13 cellular contexts compared by ENCODE assay signal in genomic region chr11:6388747-6389146, GRCh38. TPM values are rescaled to one million over a fixed set of nuclear protein-coding genes. Genes with fewer than 3 reads are reported as not detected.
A peak's percentile ranks its signal among the peaks of the same experiment; 100 is the strongest.
DNase-seq lines count a peak whose midpoint lies in the region; ATAC-seq and TF ChIP-seq lines count a peak whose summit lies in the region.
"Had no signal": no experiment of that assay in that cellular context is flagged by ENCODE, and none has a peak within 500 bp of the region (broad histone marks: within the 10 kb centered on the region; RNA-seq: fewer than 3 reads in every experiment).

No MANE protein-coding gene starts in this region.

- no peak overlapping the region for H3K4me2 ChIP-seq in mesenchymal stem cell (ENCODE audit: low read length, poor library complexity, severe bottlenecking)

- no peak overlapping the region for H2BK120ac ChIP-seq in mesenchymal stem cell (ENCODE audit: low read depth, low read length)

- no peak overlapping the region for H2AFZ ChIP-seq in mesenchymal stem cell (ENCODE audit: low read depth, low read length)

- H4K8ac ChIP-seq in mesenchymal stem cell (ENCODE audit: low read length), result no peak overlapping the region

- no peak overlapping the region for H2BK15ac ChIP-seq in mesenchymal stem cell (ENCODE audit: low read depth, poor library complexity, severe bottlenecking)

- no peak overlapping the region for H2BK12ac ChIP-seq in mesenchymal stem cell (ENCODE audit: low read length in 2 of 2)

- H3K18ac ChIP-seq in mesenchymal stem cell (ENCODE audit: low read depth in 1 of 2, low read length in 2 of 2), result no peak overlapping the region

- no peak for DNase-seq in activated T-cell treated with anti-CD3 and anti-CD28 coated beads, Interleukin-2, amount 50 U/mL, for 72 hours
- DNase-seq in activated T-cell treated with anti-CD3 and anti-CD28 coated beads, Interleukin-2, amount 50 U/mL, for 48 hours, result no peak
- DNase-seq in activated naive CD8-positive, alpha-beta T cell treated with anti-CD3 and anti-CD28 coated beads, Interleukin-2, amount 10 ng/mL, durations not matched to agents 7 days and 5 days, result no peak
- DNase-seq in mesenchymal stem cell (peak; percentile 3), thoracic aorta (ENCODE audit: low spot score) (no peak), DMS79 (lab: John Stamatoyannopoulos, UW) (no peak)
- DNase-seq in stimulated activated naive CD8-positive, alpha-beta T cell treated with anti-CD3 and anti-CD28 coated beads, Interleukin-15, Interleukin-2, amounts not matched to agents 100 U/mL and 50 U/mL, for 24 hours, result no peak
- DNase-seq: activated CD4-positive, alpha-beta T cell treated with anti-CD3 and anti-CD28 coated beads, Interleukin-2, amount 50 U/mL, for 1 hour; AML-193; NCI-H510A; SIG-M5 had no signal

- H3K27ac ChIP-seq in mesenchymal stem cell (ENCODE audit: low read length, poor library complexity, severe bottlenecking), result peak overlapping the region; percentile 92
- peak overlapping the region; percentile 89 to 92 for H3K27ac ChIP-seq in thoracic aorta

- TF ChIP-seq CTCF in thoracic aorta (IDR thresholded peaks at IDR 0.05), result no peak

- H3K36me3 Mint-ChIP-seq in activated T-cell treated with anti-CD3 and anti-CD28 coated beads, Interleukin-2, amount 50 U/mL, for 72 hours (ENCODE audit: insufficient read depth in 2 of 2), result peaks cover 2 to 6% of the 10 kb centered on the region in 2 donors
- H3K36me3 Mint-ChIP-seq in activated naive CD8-positive, alpha-beta T cell treated with anti-CD3 and anti-CD28 coated beads, Interleukin-2, amount 10 ng/mL, durations not matched to agents 7 days and 5 days, result peaks cover 17% of the 10 kb centered on the region

- H3K9me3 Mint-ChIP-seq in activated T-cell treated with anti-CD3 and anti-CD28 coated beads, Interleukin-2, amount 50 U/mL, for 72 hours, result no peaks in the 10 kb centered on the region
- no peaks in the 10 kb centered on the region for H3K9me3 Mint-ChIP-seq in activated naive CD8-positive, alpha-beta T cell treated with anti-CD3 and anti-CD28 coated beads, Interleukin-2, amount 10 ng/mL, durations not matched to agents 7 days and 5 days

- no peak overlapping the region for H3K9ac ChIP-seq in mesenchymal stem cell (ENCODE audit: low read length)

- H4K91ac ChIP-seq in mesenchymal stem cell (ENCODE audit: low read length), result no peak overlapping the region

- no peak for ATAC-seq in activated T-cell treated with anti-CD3 and anti-CD28 coated beads, Interleukin-2, amount 50 U/mL, for 72 hours (replicated peaks in 1 of 2)
- ATAC-seq in activated naive CD8-positive, alpha-beta T cell treated with anti-CD3 and anti-CD28 coated beads, Interleukin-2, amount 10 ng/mL, durations not matched to agents 7 days and 5 days (ENCODE audit: low read depth), result no peak
- no peak for ATAC-seq in thoracic aorta (ENCODE audit: insufficient number of reproducible peaks, low FRiP score, low read depth)
- no peak for ATAC-seq in HG02623 (IDR thresholded peaks at IDR 0.05; ENCODE audit: unreplicated experiment)
- no peak for ATAC-seq in stimulated activated naive CD8-positive, alpha-beta T cell treated with anti-CD3 and anti-CD28 coated beads, Interleukin-15, Interleukin-2, amounts not matched to agents 100 U/mL and 50 U/mL, for 24 hours
- ATAC-seq: HCT116 had no signal

- no peak overlapping the region for H3K14ac ChIP-seq in mesenchymal stem cell (ENCODE audit: low read length in 2 of 2)

- no peak overlapping the region for H3K23ac ChIP-seq in mesenchymal stem cell (ENCODE audit: low read length in 2 of 2)

- POLR2A ChIA-PET in activated naive CD8-positive, alpha-beta T cell treated with anti-CD3 and anti-CD28 coated beads, Interleukin-2, amount 10 ng/mL, durations not matched to agents 7 days and 5 days (lab: Charles Lee), result interaction anchor here (1.0 to 7.0 kb wide), 4 partner anchors 10 to 55 kb away, joined by 3 to 140 read pairs (median 11); no protein-coding TSS in a partner anchor

- peaks cover 10 to 14% of the 10 kb centered on the region in 2 experiments for H3K36me3 ChIP-seq in mesenchymal stem cell (ENCODE audit: control insufficient read depth in 1 of 2, insufficient read depth in 2 of 2, low read depth in 1 of 2, low read length in 2 of 2)
- H3K36me3 ChIP-seq in thoracic aorta, result no peaks in the 10 kb centered on the region

- H3K79me1 ChIP-seq in mesenchymal stem cell (replicated peaks; ENCODE audit: low read length, poor library complexity, severe bottlenecking), result peaks cover 12% of the 10 kb centered on the region

- H3K4me1 Mint-ChIP-seq in activated T-cell treated with anti-CD3 and anti-CD28 coated beads, Interleukin-2, amount 50 U/mL, for 72 hours (ENCODE audit: low read depth), result peaks cover 57% of the 10 kb centered on the region
- H3K4me1 Mint-ChIP-seq in activated naive CD8-positive, alpha-beta T cell treated with anti-CD3 and anti-CD28 coated beads, Interleukin-2, amount 10 ng/mL, durations not matched to agents 7 days and 5 days, result peaks cover 39% of the 10 kb centered on the region

- H3K9me3 ChIP-seq in mesenchymal stem cell (ENCODE audit: control insufficient read depth, low read length) (no peaks in the 10 kb centered on the region), thoracic aorta (no peaks in the 10 kb centered on the region)

- no peaks in the 10 kb centered on the region for H3K27me3 ChIP-seq in mesenchymal stem cell (ENCODE audit: control insufficient read depth in 1 of 2, insufficient read depth in 1 of 2, low read length in 2 of 2)
- no peaks in the 10 kb centered on the region for H3K27me3 ChIP-seq in thoracic aorta (replicated peaks; ENCODE audit: insufficient read depth)

- H3K27ac Mint-ChIP-seq in activated T-cell treated with anti-CD3 and anti-CD28 coated beads, Interleukin-2, amount 50 U/mL, for 72 hours, result peak overlapping the region; percentile 75
- no peak overlapping the region for H3K27ac Mint-ChIP-seq in activated naive CD8-positive, alpha-beta T cell treated with anti-CD3 and anti-CD28 coated beads, Interleukin-2, amount 10 ng/mL, durations not matched to agents 7 days and 5 days

- 100% methylated on average over 1 of the region's 1 CpG for WGBS in mesenchymal stem cell

- peak overlapping the region; percentile 90 to 96 for H3K4me3 Mint-ChIP-seq in activated T-cell treated with anti-CD3 and anti-CD28 coated beads, Interleukin-2, amount 50 U/mL, for 72 hours
- peak overlapping the region; percentile 96 for H3K4me3 Mint-ChIP-seq in activated naive CD8-positive, alpha-beta T cell treated with anti-CD3 and anti-CD28 coated beads, Interleukin-2, amount 10 ng/mL, durations not matched to agents 7 days and 5 days

- H3K4me3 ChIP-seq in mesenchymal stem cell (ENCODE audit: insufficient read depth in 1 of 2, low read depth in 1 of 2, low read length in 2 of 2) (no peak overlapping the region), thoracic aorta (no peak overlapping the region)

- H3K4me1 ChIP-seq in mesenchymal stem cell (ENCODE audit: control insufficient read depth, insufficient read depth, low read depth, low read length) (peaks cover 15% of the 10 kb centered on the region), thoracic aorta (ENCODE audit: control insufficient read depth in 1 of 2, low read depth in 2 of 2) (peaks cover 4 to 30% of the 10 kb centered on the region in 2 donors)

- no peak overlapping the region for H2AK5ac ChIP-seq in mesenchymal stem cell (ENCODE audit: low read length, severe bottlenecking)

- no peak overlapping the region for H3K4ac ChIP-seq in mesenchymal stem cell (ENCODE audit: low read depth in 1 of 2, low read length in 2 of 2)

- no peaks in the 10 kb centered on the region for H3K27me3 Mint-ChIP-seq in activated T-cell treated with anti-CD3 and anti-CD28 coated beads, Interleukin-2, amount 50 U/mL, for 72 hours (ENCODE audit: low read depth)
- no peaks in the 10 kb centered on the region for H3K27me3 Mint-ChIP-seq in activated naive CD8-positive, alpha-beta T cell treated with anti-CD3 and anti-CD28 coated beads, Interleukin-2, amount 10 ng/mL, durations not matched to agents 7 days and 5 days

- no peak overlapping the region for H2BK5ac ChIP-seq in mesenchymal stem cell (ENCODE audit: low read depth, low read length, poor library complexity, severe bottlenecking)

RNA-seq across cellular contexts. Expression of gene SMPD1, which starts 1.5 kb away (rescaled TPM):
- total RNA-seq in activated T-cell treated with anti-CD3 and anti-CD28 coated beads, Interleukin-2, amount 50 U/mL, for 72 hours, result 10 to 100 TPM; 21.7 to 25.9 TPM
- total RNA-seq in activated naive CD8-positive, alpha-beta T cell treated with anti-CD3 and anti-CD28 coated beads, Interleukin-2, amount 10 ng/mL, durations not matched to agents 7 days and 5 days, result 10 to 100 TPM; 40.7 to 42.6 TPM
- polyA plus RNA-seq in mesenchymal stem cell (2013, experiment 1 of 2), result 60.0 TPM
- 61.3 TPM for polyA plus RNA-seq in mesenchymal stem cell (2013, experiment 2 of 2)
- total RNA-seq in thoracic aorta, result 10 to 100 TPM; 36.6 to 51.3 TPM

RNA-seq across cellular contexts. Expression of gene APBB1, which starts 30.1 kb away (rescaled TPM):
- total RNA-seq in activated T-cell treated with anti-CD3 and anti-CD28 coated beads, Interleukin-2, amount 50 U/mL, for 72 hours, result 10 to 100 TPM; 42.0 to 63.8 TPM
- total RNA-seq in activated naive CD8-positive, alpha-beta T cell treated with anti-CD3 and anti-CD28 coated beads, Interleukin-2, amount 10 ng/mL, durations not matched to agents 7 days and 5 days, result 10 to 100 TPM; 64.0 to 69.2 TPM
- 21.2 TPM for polyA plus RNA-seq in mesenchymal stem cell (2013, experiment 1 of 2)
- polyA plus RNA-seq in mesenchymal stem cell (2013, experiment 2 of 2), result 19.9 TPM
- total RNA-seq in thoracic aorta, result 10 to 100 TPM; 40.0 to 63.6 TPM

RNA-seq across cellular contexts. Expression of gene HPX, which starts 52.0 kb away (rescaled TPM):
- total RNA-seq in activated T-cell treated with anti-CD3 and anti-CD28 coated beads, Interleukin-2, amount 50 U/mL, for 72 hours, result 1 to 10 TPM; 1.2 to 1.6 TPM
- total RNA-seq in activated naive CD8-positive, alpha-beta T cell treated with anti-CD3 and anti-CD28 coated beads, Interleukin-2, amount 10 ng/mL, durations not matched to agents 7 days and 5 days, result 1 to 10 TPM in 1 of 2 experiments, under 1 TPM in 1; 0.58 to 1.3 TPM
- 0.43 TPM for polyA plus RNA-seq in mesenchymal stem cell (2013, experiment 1 of 2)
- 0.41 TPM for polyA plus RNA-seq in mesenchymal stem cell (2013, experiment 2 of 2)
- 1 to 10 TPM in 1 of 2 donors, under 1 TPM in 1; 0.54 to 2.9 TPM for total RNA-seq in thoracic aorta
